ENCODE assay signal across 9 cellular contexts in the genomic region with DNA sequence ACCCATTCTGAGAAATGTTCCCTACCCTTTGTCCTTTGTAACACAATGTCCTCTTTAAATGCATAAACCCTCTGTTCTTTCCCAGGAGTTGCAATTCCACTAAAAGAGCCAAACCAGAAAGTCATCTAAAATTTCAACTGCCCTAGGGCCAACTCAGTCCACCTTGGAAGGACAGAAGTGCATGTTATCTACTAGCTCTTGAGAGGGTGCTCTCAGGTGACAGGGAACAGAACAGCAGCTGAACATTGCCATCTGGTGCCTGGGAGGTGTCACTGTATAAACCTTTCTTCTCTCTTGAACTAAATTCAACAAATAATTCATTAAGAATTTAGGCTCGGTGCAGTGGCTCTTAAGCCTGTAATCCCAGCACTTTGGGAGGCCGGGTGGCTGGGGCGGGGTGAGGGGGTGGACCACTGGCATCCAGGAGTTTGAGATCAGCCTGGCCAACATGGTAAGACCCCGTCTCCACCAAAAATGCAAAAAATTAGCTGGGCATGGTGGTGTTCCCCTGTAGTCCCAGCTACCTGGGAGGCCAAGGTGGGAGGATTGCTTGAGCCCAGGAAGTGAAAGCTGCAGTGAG. TPM values are rescaled to one million over a fixed set of nuclear protein-coding genes. Genes with fewer than 3 reads are reported as not detected.
DNase-seq lines count a peak whose midpoint lies in the region; ATAC-seq and TF ChIP-seq lines count a peak whose summit lies in the region.
"Had no signal": no experiment of that assay in that cellular context is flagged by ENCODE, and none has a peak within 500 bp of the region (broad histone marks: within the 10 kb centered on the region; RNA-seq: fewer than 3 reads in every experiment).

No MANE protein-coding gene starts in this region.

- H3K4me3 ChIP-seq in Panc1 (ENCODE audit: low read depth in 2 of 2, low read length in 2 of 2) (no peak overlapping the region), retinal pigment epithelial cell (ENCODE audit: low read length) (no peak overlapping the region)
- H3K4me3 ChIP-seq: BLaER1 had no signal

- no TSS peak for BruUV-seq in Panc1 (replicated peaks; lab: Mats Ljungman, UMichigan)

- H3K36me3 ChIP-seq in Panc1 (ENCODE audit: control insufficient read depth, insufficient read depth, low read length), result no peaks in the 10 kb centered on the region
- H3K36me3 ChIP-seq: BLaER1 had no signal

- intact Hi-C loops in Panc1 (cut with micrococcal nuclease; ENCODE audit: unreplicated experiment), result loop anchor here (5.0 kb wide), 1 partner anchor 134 kb away; no protein-coding TSS in a partner anchor
- intact Hi-C loops in head of caudate nucleus (cut with DNase I), result loop anchor here (5.0 kb wide), 1 partner anchor 139 kb away; no protein-coding TSS in a partner anchor

- POLR2A ChIA-PET in Panc1 (lab: Charles Lee), result interaction anchor here (0.6 kb wide), 1 partner anchor 34 kb away, joined by 4 read pairs; no protein-coding TSS in a partner anchor

- no peaks in the 10 kb centered on the region for H3K9me3 ChIP-seq in Panc1 (ENCODE audit: control insufficient read depth, insufficient read depth, low read depth, low read length)
- H3K9me3 ChIP-seq: BLaER1 had no signal

- no peak overlapping the region for H3K27ac ChIP-seq in Panc1 (ENCODE audit: low read length)
- H3K27ac ChIP-seq: BLaER1 had no signal

- CTCF ChIA-PET in Panc1 (lab: Charles Lee), result interaction anchor here (0.6 to 0.8 kb wide), 9 partner anchors 54 to 362 kb away, joined by 3 to 10 read pairs (median 4); no protein-coding TSS in a partner anchor

- H3K4me1 ChIP-seq in Panc1 (ENCODE audit: control insufficient read depth, insufficient read depth, low read length), result no peaks in the 10 kb centered on the region
- H3K4me1 ChIP-seq: BLaER1 had no signal

- ATAC-seq in Panc1, result peak; percentile 93
- no peak for ATAC-seq in HG03095 (IDR thresholded peaks at IDR 0.05; ENCODE audit: unreplicated experiment)

- DNase-seq in NCI-H2081 (lab: John Stamatoyannopoulos, UW), result peak; percentile 19 to 38
- no peak for DNase-seq in NCI-H2081 treated with DMSO at 0.1 percent for 48 hours (lab: John Stamatoyannopoulos, UW)
- DNase-seq in HT1080 (ENCODE audit: low read depth), result peak; percentile 64
- no peak for DNase-seq in Panc1 (ENCODE audit: low read depth, low spot score)
- peak; percentile 79 for DNase-seq in activated effector memory CD4-positive, alpha-beta T cell treated with anti-CD3 and anti-CD28 coated beads, Interleukin-2, amount 50 U/mL, for 16 hours
- DNase-seq in head of caudate nucleus, result peak in 30 of 42 donors; percentile 13 to 75 (median 36)
- no peak for DNase-seq in retinal pigment epithelial cell (ENCODE audit: low read depth)

- peak; percentile 73 for TF ChIP-seq CTCF in Panc1 (IDR thresholded peaks at IDR 0.05)
- TF ChIP-seq CTCF in retinal pigment epithelial cell (conservative IDR thresholded peaks at IDR 0.05; ENCODE audit: low read depth, low read length), result peak; percentile 79

- in situ Hi-C loops in Panc1 (cut with HindIII; ENCODE audit: low pct_unique_long_range_greater_than_20kb, low sequenced_read_pairs), result no loop called here

- no peaks in the 10 kb centered on the region for H3K27me3 ChIP-seq in Panc1 (ENCODE audit: control insufficient read depth, insufficient read depth, low read length)
- H3K27me3 ChIP-seq: BLaER1 had no signal

RNA-seq across cellular contexts. Expression of a gene that starts 10.3 kb away (rescaled TPM):
- total RNA-seq in HT1080 (2014; rRNA removed; shearing (Covaris generic)), result 58.0 and 60.8 TPM in 2 replicates
- polyA plus RNA-seq in HT1080 (2015; cell fraction: cytosol; rRNA removed), result 52.1 and 60.9 TPM in 2 replicates
- 83.1 and 97.3 TPM in 2 replicates for polyA plus RNA-seq in HT1080 (2015; cell fraction: nucleus; rRNA removed)
- 33.3 TPM for total RNA-seq in Panc1 (2021; ENCODE audit: unreplicated experiment)
- polyA plus RNA-seq in Panc1 (2012; ENCODE audit: insufficient read length), result 27.9 TPM

Comparison
In these comparisons a context has a peak if more than half of its experiments do, and no peak if none do; other contexts are left out.
1. DNase-seq: peak in NCI-H2081 (2 of 2), HT1080 (single experiment), activated effector memory CD4-positive, alpha-beta T cell treated with anti-CD3 and anti-CD28 coated beads, Interleukin-2, amount 50 U/mL, for 16 hours (single experiment) and head of caudate nucleus (30 of 42); none in NCI-H2081 treated with DMSO at 0.1 percent for 48 hours (single experiment), Panc1 (single experiment) and retinal pigment epithelial cell (single experiment).